ENCODE assay signal across 8 cellular contexts in the genomic region with DNA sequence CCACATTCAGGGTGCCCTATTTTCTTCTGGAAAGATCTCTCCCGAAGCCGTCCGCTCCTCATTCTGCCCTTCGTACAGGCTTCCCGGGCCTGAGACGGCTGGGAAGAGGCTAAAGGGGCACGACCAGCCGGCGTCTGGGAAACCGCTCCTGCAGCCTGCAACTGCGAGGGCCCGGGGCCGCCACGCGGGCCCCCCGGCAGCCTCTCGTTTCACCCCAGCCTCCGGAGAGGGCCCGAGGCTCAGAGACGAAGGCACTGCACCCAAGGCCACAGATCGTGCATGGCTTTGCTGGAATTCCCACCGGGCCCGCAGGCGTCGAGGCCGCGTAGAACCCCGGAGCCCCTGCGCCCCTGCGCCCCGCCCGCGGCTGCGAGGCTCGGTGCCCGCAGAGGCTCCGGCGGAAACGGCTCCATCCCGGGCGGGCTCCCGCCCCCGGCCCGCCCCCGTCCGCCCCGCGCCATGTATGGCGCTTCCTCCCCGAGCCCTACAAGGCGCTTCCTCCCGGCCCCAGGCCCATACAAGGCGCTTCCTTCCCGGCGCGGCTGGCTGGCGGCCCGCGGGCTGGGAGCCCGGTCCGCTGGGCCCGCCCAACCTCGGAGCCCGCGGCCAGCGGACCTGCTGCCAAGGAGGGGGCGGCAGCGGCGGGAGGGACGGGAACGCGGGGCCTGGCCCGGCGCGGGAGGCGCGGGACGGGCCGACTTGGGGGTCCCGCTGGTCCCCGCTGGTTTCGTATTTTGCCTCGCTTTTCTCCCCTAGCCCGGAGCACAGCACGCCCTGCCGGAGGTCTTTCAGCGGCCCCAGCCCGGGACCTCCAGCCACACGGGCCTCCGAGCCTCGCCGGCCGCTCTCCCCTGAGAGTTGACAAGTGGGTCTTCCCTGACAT. TPM values are rescaled to one million over a fixed set of nuclear protein-coding genes. Genes with fewer than 3 reads are reported as not detected.
DNase-seq lines count a peak whose midpoint lies in the region; ATAC-seq and TF ChIP-seq lines count a peak whose summit lies in the region.

No MANE protein-coding gene starts in this region.

- peak overlapping the region; percentile 93 for H3K14ac ChIP-seq in H9 (ENCODE audit: insufficient read depth, low read length)

- H3K27ac Mint-ChIP-seq in H9: peak overlapping the region in 2 of 3 experiments; percentile 80 to 87; a peak in 5 of 7 replicates
- peak overlapping the region; percentile 85 for H3K27ac Mint-ChIP-seq in activated naive CD8-positive, alpha-beta T cell treated with anti-CD3 and anti-CD28 coated beads, Interleukin-2, amount 50 U/mL, for 24 hours

- H4K20me1 ChIP-seq in H9 (ENCODE audit: control insufficient read depth, insufficient read depth, insufficient read length): no peaks in the 10 kb centered on the region
- H4K20me1 ChIP-seq in SU-DHL-6 (ENCODE audit: low read depth, low read length): no peaks in the 10 kb centered on the region

- no peak overlapping the region for H3K4ac ChIP-seq in H9 (ENCODE audit: low read depth, low read length)

- no peak overlapping the region for H3T11ph ChIP-seq in H9 (ENCODE audit: low read length)

- no peaks in the 10 kb centered on the region for H3K9me2 ChIP-seq in SU-DHL-6 (replicated peaks; ENCODE audit: insufficient read depth, low read length)

- no peaks in the 10 kb centered on the region for H3K9me3 ChIP-seq in H9 (ENCODE audit: control insufficient read depth, low read depth, low read length)
- no peaks in the 10 kb centered on the region for H3K9me3 ChIP-seq in SU-DHL-6 (ENCODE audit: insufficient read depth, low read length)
- H3K9me3 ChIP-seq in heart left ventricle: no peaks in the 10 kb centered on the region
- no peaks in the 10 kb centered on the region for H3K9me3 ChIP-seq in transverse colon

- intact Hi-C loops in heart left ventricle (cut with DNase I): loop anchor here in 6 of 10 donors (1.0 to 2.0 kb wide), 3 partner anchors 24 to 28 kb away; partner anchors contain the start of gene EGR1 (in 4 of the 6)
- intact Hi-C loops in posterior cingulate gyrus (cut with DNase I): loop anchor here (1.0 kb wide), 1 partner anchor 27 kb away; the partner anchor contains the start of gene EGR1
- intact Hi-C loops in transverse colon (cut with DNase I; ENCODE audit: low total_unique reads): no loop called here

- H3K9me3 Mint-ChIP-seq in H9: no peaks in the 10 kb centered on the region; a peak in 1 of 5 replicates
- no peaks in the 10 kb centered on the region for H3K9me3 Mint-ChIP-seq in activated naive CD8-positive, alpha-beta T cell treated with anti-CD3 and anti-CD28 coated beads, Interleukin-2, amount 50 U/mL, for 24 hours

- WGBS in H9 (ENCODE audit: extremely low coverage, insufficient read length, low lambda C conversion rate): no CpG with 5 or more reads among the region's 93 CpGs
- WGBS in heart left ventricle, 4 donors: 2 to 6% (median 3%) methylated on average over 44 to 93 of the region's 93 CpGs
- WGBS in transverse colon (ENCODE audit: low coverage in 1 of 2), 2 donors: 4% methylated on average over 40 of the region's 93 CpGs; no CpG with 5 or more reads in 1 of the 2 donors

- no peaks in the 10 kb centered on the region for H3K79me1 ChIP-seq in H9 (ENCODE audit: insufficient read depth, low read depth, low read length, poor library complexity, severe bottlenecking)

- H3K9ac ChIP-seq in H9 (ENCODE audit: extremely low read depth, insufficient read length, low read length): peak overlapping the region; percentile 20
- H3K9ac ChIP-seq in SU-DHL-6 (ENCODE audit: low read length): peak overlapping the region; percentile 57

- H3K79me2 ChIP-seq in H9 (ENCODE audit: insufficient read depth, low read length) (no peaks in the 10 kb centered on the region), SU-DHL-6 (ENCODE audit: insufficient read depth, low read length) (no peaks in the 10 kb centered on the region)

- no peak overlapping the region for H3K27ac ChIP-seq in H9 (ENCODE audit: insufficient read length, low read depth, low read length)
- H3K27ac ChIP-seq in SU-DHL-6 (ENCODE audit: low read depth, low read length): no peak overlapping the region
- H3K27ac ChIP-seq in heart left ventricle: peak overlapping the region in 10 of 12 donors; percentile 19 to 75 (median 59)
- peak overlapping the region; percentile 44 to 72 (median 54) for H3K27ac ChIP-seq in transverse colon

- H3K27me3 ChIP-seq in H9 (ENCODE audit: insufficient read depth, low read length): no peaks in the 10 kb centered on the region; the same call in 1 of the 2 replicates
- no peaks in the 10 kb centered on the region for H3K27me3 ChIP-seq in SU-DHL-6 (ENCODE audit: low read length)
- peaks cover 0 to 18% (median 0%) of the 10 kb centered on the region in 9 donors for H3K27me3 ChIP-seq in heart left ventricle
- H3K27me3 ChIP-seq in transverse colon: peaks cover 33% of the 10 kb centered on the region

- no peak overlapping the region for H2BK12ac ChIP-seq in H9 (ENCODE audit: insufficient read length, low read depth, low read length)

- H4K5ac ChIP-seq in H9 (ENCODE audit: insufficient read length, low read depth, low read length): no peak overlapping the region

- H2BK5ac ChIP-seq in H9 (ENCODE audit: insufficient read length, low read length): no peak overlapping the region

- DNase-seq in ELF-1 (ENCODE audit: low read depth, low spot score) (peak; percentile 82), H9 (peak; percentile 81), M059J (ENCODE audit: low read depth) (peak; percentile 89), heart left ventricle (peak; percentile 93 to 96 (median 94)), posterior cingulate gyrus (peak; percentile 83 to 99 (median 92)), transverse colon (peak; percentile 89)
- peak; percentile 83 for DNase-seq in activated naive CD8-positive, alpha-beta T cell treated with anti-CD3 and anti-CD28 coated beads, Interleukin-2, amount 50 U/mL, for 24 hours

- no peak overlapping the region for H3K23ac ChIP-seq in H9 (ENCODE audit: insufficient read length, low read depth, low read length)

- no peak for TF ChIP-seq EP300 in transverse colon (IDR thresholded peaks at IDR 0.05; ENCODE audit: low read depth)

- H2BK15ac ChIP-seq in H9 (ENCODE audit: low read depth, low read length): no peak overlapping the region

- peak; percentile 98 for ATAC-seq in activated naive CD8-positive, alpha-beta T cell treated with anti-CD3 and anti-CD28 coated beads, Interleukin-2, amount 50 U/mL, for 24 hours
- ATAC-seq in heart left ventricle: peak; percentile 97 to 99 (median 98)

- H2BK120ac ChIP-seq in H9 (ENCODE audit: low read depth, low read length, poor library complexity, severe bottlenecking): no peak overlapping the region

- H3K36me3 Mint-ChIP-seq in H9 (ENCODE audit: insufficient read depth in 1 of 3, low read depth in 3 of 3): no peaks in the 10 kb centered on the region; a peak in 1 of 7 replicates
- no peaks in the 10 kb centered on the region for H3K36me3 Mint-ChIP-seq in activated naive CD8-positive, alpha-beta T cell treated with anti-CD3 and anti-CD28 coated beads, Interleukin-2, amount 50 U/mL, for 24 hours (ENCODE audit: low read depth)

- H3K4me2 ChIP-seq in H9 (ENCODE audit: insufficient read depth, insufficient read length, low read length) (peak overlapping the region; percentile 53), SU-DHL-6 (ENCODE audit: low read depth, low read length, poor library complexity, severe bottlenecking) (peak overlapping the region; percentile 41)

- H3K27me3 Mint-ChIP-seq in H9 (ENCODE audit: low read depth): peaks cover 45% of the 10 kb centered on the region
- H3K27me3 Mint-ChIP-seq in activated naive CD8-positive, alpha-beta T cell treated with anti-CD3 and anti-CD28 coated beads, Interleukin-2, amount 50 U/mL, for 24 hours: peaks cover 27% of the 10 kb centered on the region

- H3K56ac ChIP-seq in H9 (ENCODE audit: insufficient read length, low read depth, low read length): no peak overlapping the region

- no peak overlapping the region for H2AK5ac ChIP-seq in H9 (ENCODE audit: insufficient read length, low read length)

- H2BK20ac ChIP-seq in H9 (ENCODE audit: low read depth, low read length, poor library complexity, severe bottlenecking): no peak overlapping the region

- TF ChIP-seq CTCF in H9 (conservative IDR thresholded peaks at IDR 0.05): no peak
- TF ChIP-seq CTCF in SU-DHL-6 (IDR thresholded peaks at IDR 0.05; ENCODE audit: insufficient read depth, low read length, poor library complexity, severe bottlenecking): no peak
- TF ChIP-seq CTCF in heart left ventricle (IDR thresholded peaks at IDR 0.05): no peak
- no peak for TF ChIP-seq CTCF in transverse colon (IDR thresholded peaks at IDR 0.05)

- peak overlapping the region; percentile 91 for H3K18ac ChIP-seq in H9 (ENCODE audit: insufficient read length, low read depth, low read length)

- H3K4me3 Mint-ChIP-seq in H9: peak overlapping the region; percentile 73 to 86
- H3K4me3 Mint-ChIP-seq in activated naive CD8-positive, alpha-beta T cell treated with anti-CD3 and anti-CD28 coated beads, Interleukin-2, amount 50 U/mL, for 24 hours: peak overlapping the region; percentile 85

- peaks cover 11% of the 10 kb centered on the region for H3K23me2 ChIP-seq in H9 (ENCODE audit: insufficient read length, low read depth, low read length, poor library complexity, severe bottlenecking)

- H3K4me1 ChIP-seq in H9 (ENCODE audit: insufficient read depth, low read length): peaks cover 4% of the 10 kb centered on the region; the same call in 1 of the 2 replicates
- peaks cover 0 to 36% (median 19%) of the 10 kb centered on the region in 12 donors for H3K4me1 ChIP-seq in heart left ventricle
- H3K4me1 ChIP-seq in transverse colon: peaks cover 8 to 18% (median 17%) of the 10 kb centered on the region in 4 donors

- in situ Hi-C loops in transverse colon (cut with MboI; ENCODE audit: low pct_ligation_motif_present in 1 of 4, low pct_unique_long_range_greater_than_20kb in 1 of 4, low sequenced_read_pairs in 3 of 4): no loop called here

- H3F3A ChIP-seq in SU-DHL-6 (ENCODE audit: insufficient read depth): no peaks in the 10 kb centered on the region

- H3K4me3 ChIP-seq in SU-DHL-6 (ENCODE audit: insufficient read depth, low read length, poor library complexity, severe bottlenecking) (peak overlapping the region; percentile 46), heart left ventricle (peak overlapping the region; percentile 24 to 73 (median 60)), transverse colon (peak overlapping the region; percentile 42 to 77 (median 55))

- no peak for TF ChIP-seq POLR2A in heart left ventricle (IDR thresholded peaks at IDR 0.05)
- TF ChIP-seq POLR2A in transverse colon (IDR thresholded peaks at IDR 0.05): no peak

- no peak overlapping the region for H4K91ac ChIP-seq in H9 (ENCODE audit: insufficient read length, low read depth, low read length)

- peaks cover 25 to 36% of the 10 kb centered on the region in 2 experiments for H3K4me1 Mint-ChIP-seq in H9
- H3K4me1 Mint-ChIP-seq in activated naive CD8-positive, alpha-beta T cell treated with anti-CD3 and anti-CD28 coated beads, Interleukin-2, amount 50 U/mL, for 24 hours: peaks cover 13% of the 10 kb centered on the region

- H2AFZ ChIP-seq in H9 (ENCODE audit: low read length) (no peak overlapping the region), SU-DHL-6 (ENCODE audit: low read depth, low read length, severe bottlenecking) (peak overlapping the region; percentile 48)

- no peak overlapping the region for H4K8ac ChIP-seq in H9 (replicated peaks; ENCODE audit: insufficient read length, low read depth, low read length)

- H3K36me3 ChIP-seq in SU-DHL-6 (ENCODE audit: low read length) (no peaks in the 10 kb centered on the region), heart left ventricle (no peaks in the 10 kb centered on the region), transverse colon (no peaks in the 10 kb centered on the region)

RNA-seq across cellular contexts. Expression of gene EGR1, which starts 26.6 kb away (rescaled TPM):
- total RNA-seq in H9 (2021) (76.6 and 83.3 TPM in 2 replicates), heart left ventricle (100 to 1,000 TPM in 1 of 9 donors, 10 to 100 TPM in 4, 1 to 10 TPM in 4; 4.0 to 133 (median 15.3) TPM), transverse colon (10 to 100 TPM; 56.0 to 69.9 (median 65.0) TPM)
- 3.9 and 4.1 TPM in 2 replicates for total RNA-seq in M059J (2014; rRNA removed; shearing (Covaris generic))
- polyA plus RNA-seq in heart left ventricle: 10 to 100 TPM; 13.9 to 16.2 TPM

RNA-seq across cellular contexts. Expression of gene ETF1, which starts 51.1 kb away (rescaled TPM):
- 175 and 183 TPM in 2 replicates for total RNA-seq in H9 (2021)
- total RNA-seq in M059J (2014; rRNA removed; shearing (Covaris generic)): 74.2 and 91.3 TPM in 2 replicates
- 100 to 1,000 TPM in 1 of 9 donors, 10 to 100 TPM in 8; 52.4 to 116 (median 81.8) TPM for total RNA-seq in heart left ventricle
- 100 to 1,000 TPM in 1 of 2 donors, 10 to 100 TPM in 1; 19.0 to 104 TPM for polyA plus RNA-seq in heart left ventricle
- total RNA-seq in transverse colon: 10 to 100 TPM; 39.8 to 66.6 (median 54.1) TPM

RNA-seq across cellular contexts. Expression of gene REEP2, which starts 53.1 kb away (rescaled TPM):
- 44.3 and 49.0 TPM in 2 replicates for total RNA-seq in H9 (2021)
- 0.32 and 1.6 TPM in 2 replicates for total RNA-seq in M059J (2014; rRNA removed; shearing (Covaris generic))
- 10 to 100 TPM in 3 of 9 donors, 1 to 10 TPM in 6; 1.6 to 11.2 (median 6.2) TPM for total RNA-seq in heart left ventricle
- 1 to 10 TPM; 2.8 to 3.9 TPM for polyA plus RNA-seq in heart left ventricle
- total RNA-seq in transverse colon: 1 to 10 TPM; 2.9 to 6.4 (median 4.8) TPM

Comparison
In these comparisons a context has a peak if more than half of its experiments do, and no peak if none do; other contexts are left out.
1. H3K27ac ChIP-seq: peak in heart left ventricle (10 of 12) and transverse colon (4 of 4); none in H9 (single experiment) and SU-DHL-6 (single experiment).
2. Peak in every context shown above with its lines, with median percentiles within 50 percentile points of each other: DNase-seq and H3K4me3 ChIP-seq.